In genomic region chr14:105418269-105419054, GRCh38 we compare ENCODE assay signal across 8 cellular contexts. TPM values are rescaled to one million over a fixed set of nuclear protein-coding genes. Genes with fewer than 3 reads are reported as not detected.
A peak's percentile ranks its signal among the peaks of the same experiment; 100 is the strongest.
DNase-seq lines count a peak whose midpoint lies in the region; ATAC-seq and TF ChIP-seq lines count a peak whose summit lies in the region.

No MANE protein-coding gene starts in this region.

- no peak for TF ChIP-seq CTCF in Calu3 (IDR thresholded peaks at IDR 0.05; ENCODE audit: unreplicated experiment)
- TF ChIP-seq CTCF in neural progenitor cell (IDR thresholded peaks at IDR 0.05) = no peak

- H3K4me1 ChIP-seq in duodenal mucosa (ENCODE audit: control insufficient read depth in 1 of 2, insufficient read depth in 2 of 2, low read length in 2 of 2) (peaks cover 21 to 46% of the 10 kb centered on the region in 2 donors), neural progenitor cell (peaks cover 24% of the 10 kb centered on the region)

- peak overlapping the region; percentile 86 to 88 for H3K4me3 ChIP-seq in duodenal mucosa (ENCODE audit: low read depth in 1 of 2, low read length in 2 of 2)
- H3K4me3 ChIP-seq in neural progenitor cell = peak overlapping the region; percentile 84

- H3K4me1 Mint-ChIP-seq in Calu3 (ENCODE audit: low read depth, unreplicated experiment) (peaks cover 27% of the 10 kb centered on the region), neural progenitor cell (peaks cover 27% of the 10 kb centered on the region)

- intact Hi-C loops in Calu3 (cut with micrococcal nuclease; ENCODE audit: unreplicated experiment) = no loop called here

- H3K9ac ChIP-seq in duodenal mucosa (ENCODE audit: low read depth in 1 of 2, low read length in 2 of 2) (peak overlapping the region; percentile 87 to 90), neural progenitor cell (no peak overlapping the region)

- peaks cover 44% of the 10 kb centered on the region for H3K79me2 ChIP-seq in neural progenitor cell (ENCODE audit: low read depth)

- H3K36me3 Mint-ChIP-seq in Calu3 (ENCODE audit: insufficient read depth, unreplicated experiment) (peaks cover 36% of the 10 kb centered on the region), neural progenitor cell (peaks cover 4% of the 10 kb centered on the region)

- BruUV-seq in Calu3 (replicated peaks; lab: Mats Ljungman, UMichigan) = no TSS peak

- peak overlapping the region; percentile 98 for H3K4me2 ChIP-seq in neural progenitor cell

- no peak overlapping the region for H3K27ac ChIP-seq in duodenal mucosa (ENCODE audit: low read depth, low read length)
- H3K27ac ChIP-seq in neural progenitor cell = no peak overlapping the region

- DNase-seq in Calu3 (no peak), NCI-H524 (lab: John Stamatoyannopoulos, UW) (peak; percentile 69 to 93), neural progenitor cell (ENCODE audit: low spot score) (no peak), GM03348 (ENCODE audit: low spot score) (no peak)

- H3K27ac Mint-ChIP-seq in Calu3 (ENCODE audit: unreplicated experiment) (no peak overlapping the region), neural progenitor cell (peak overlapping the region; percentile 53)

- no peaks in the 10 kb centered on the region for H3K36me3 ChIP-seq in duodenal mucosa (ENCODE audit: control insufficient read depth in 1 of 2, insufficient read depth in 2 of 2, low read length in 2 of 2)
- H3K36me3 ChIP-seq in neural progenitor cell = no peaks in the 10 kb centered on the region

- H3F3A ChIP-seq in neural progenitor cell (ENCODE audit: low read depth) = peaks cover 10% of the 10 kb centered on the region

- H3K27me3 ChIP-seq in duodenal mucosa (ENCODE audit: control insufficient read depth in 1 of 2, insufficient read depth in 2 of 2, low read length in 2 of 2) = no peaks in the 10 kb centered on the region
- peaks cover 24% of the 10 kb centered on the region for H3K27me3 ChIP-seq in neural progenitor cell

- no peak overlapping the region for H2AFZ ChIP-seq in neural progenitor cell (replicated peaks)

- no peak for ATAC-seq in HG03175 (IDR thresholded peaks at IDR 0.05; ENCODE audit: unreplicated experiment)
- ATAC-seq in HG02852 (IDR thresholded peaks at IDR 0.05; ENCODE audit: unreplicated experiment) = no peak
- ATAC-seq in GM18502 (IDR thresholded peaks at IDR 0.05; ENCODE audit: poor library complexity, unreplicated experiment) = no peak

- CTCF ChIA-PET in Calu3 (lab: Charles Lee) = interaction anchor here (0.5 to 0.6 kb wide), 2 partner anchors 16 to 105 kb away, joined by 4 read pairs; no protein-coding TSS in a partner anchor

- H3K9me3 ChIP-seq in duodenal mucosa (ENCODE audit: control insufficient read depth in 1 of 2, low read length in 2 of 2) = no peaks in the 10 kb centered on the region
- H3K9me3 ChIP-seq in neural progenitor cell (ENCODE audit: low read depth) = no peaks in the 10 kb centered on the region

- H3K4me3 Mint-ChIP-seq in Calu3 (ENCODE audit: low read depth, unreplicated experiment) = peak overlapping the region; percentile 56
- H3K4me3 Mint-ChIP-seq in neural progenitor cell = peak overlapping the region; percentile 85

- H4K20me1 ChIP-seq in neural progenitor cell (ENCODE audit: low read depth) = peaks cover 31% of the 10 kb centered on the region

- H3K27me3 Mint-ChIP-seq in Calu3 (ENCODE audit: unreplicated experiment) (peaks cover 5% of the 10 kb centered on the region), neural progenitor cell (ENCODE audit: insufficient read depth, low read depth) (peaks cover 6% of the 10 kb centered on the region)

- no peaks in the 10 kb centered on the region for H3K9me3 Mint-ChIP-seq in Calu3 (ENCODE audit: low read depth, unreplicated experiment)
- H3K9me3 Mint-ChIP-seq in neural progenitor cell = no peaks in the 10 kb centered on the region

RNA-seq across cellular contexts. Expression of gene MTA1, which starts 1.2 kb away (rescaled TPM):
- total RNA-seq in Calu3 (2022) (161 and 168 TPM in 2 replicates), neural progenitor cell (ENCODE audit: low replicate concordance) (59.8 and 117 TPM in 2 replicates)

RNA-seq across cellular contexts. Expression of gene TEX22, which starts 20.1 kb away (rescaled TPM):
- total RNA-seq in Calu3 (2022) (1.6 and 2.8 TPM in 2 replicates), neural progenitor cell (ENCODE audit: low replicate concordance) (0.84 TPM in 1 of 2 replicates, not detected in the other)

RNA-seq across cellular contexts. Expression of gene CRIP2, which starts 56.2 kb away (rescaled TPM):
- total RNA-seq in Calu3 (2022) (70.1 and 71.8 TPM in 2 replicates), neural progenitor cell (ENCODE audit: low replicate concordance) (0.30 and 3.5 TPM in 2 replicates)

Comparison
In these comparisons a context has a peak if more than half of its experiments do, and no peak if none do; other contexts are left out.
1. DNase-seq: peak in NCI-H524 (2 of 2); none in Calu3 (single experiment), neural progenitor cell (single experiment) and GM03348 (single experiment).
2. RNA of gene CRIP2, which starts 56.2 kb away (total RNA-seq): 70.1 to 71.8 TPM in Calu3; 0.30 to 3.5 TPM in neural progenitor cell; every median in the first group is over 10 times any median in the second.